ENCODE assay signal across 2 cellular contexts in the genomic region with DNA sequence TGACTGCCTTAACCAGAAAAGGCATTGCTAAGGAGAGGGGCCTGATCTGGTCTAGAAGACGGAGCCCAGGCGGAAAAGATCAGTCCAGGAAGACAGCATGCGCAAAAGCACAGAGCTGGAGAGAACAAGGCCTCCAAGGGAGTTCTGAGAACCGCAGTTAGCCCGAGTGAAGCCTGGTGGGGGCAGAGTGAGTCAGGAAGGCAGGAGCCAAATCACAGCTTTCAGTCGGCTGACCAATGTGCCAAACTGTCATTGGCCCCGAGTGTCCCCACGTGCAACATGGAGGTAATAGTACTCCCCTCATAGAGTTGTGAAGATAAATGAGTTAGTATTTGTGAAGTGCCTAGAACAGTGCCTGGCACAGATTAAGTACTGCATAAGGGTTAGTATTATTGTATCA.
TF ChIP-seq lines count a peak whose summit lies in the region.

No MANE protein-coding gene starts in this region.

TF ChIP-seq in GM23338, 12 proteins besides CTCF, POLR2A, EP300 and RAD21 (continued from another document):
- TF ChIP-seq ZNF462 (CRISPR knock-in tag; IDR thresholded peaks at IDR 0.05) (no peak), JUNB (IDR thresholded peaks at IDR 0.05; ENCODE audit: unreplicated experiment) (no peak), REST (IDR thresholded peaks at IDR 0.05; ENCODE audit: unreplicated experiment) (no peak), STAT1 (IDR thresholded peaks at IDR 0.05; ENCODE audit: unreplicated experiment) (no peak), POLR2AphosphoS5 (IDR thresholded peaks at IDR 0.05; ENCODE audit: low read depth) (no peak), ZNF331 (CRISPR knock-in tag; IDR thresholded peaks at IDR 0.05; ENCODE audit: low read depth) (no peak), CREB1 (CRISPR knock-in tag; IDR thresholded peaks at IDR 0.05; ENCODE audit: low read depth) (no peak), NANOG (IDR thresholded peaks at IDR 0.05; ENCODE audit: borderline replicate concordance) (no peak)
- TF ChIP-seq, protein P1, sequence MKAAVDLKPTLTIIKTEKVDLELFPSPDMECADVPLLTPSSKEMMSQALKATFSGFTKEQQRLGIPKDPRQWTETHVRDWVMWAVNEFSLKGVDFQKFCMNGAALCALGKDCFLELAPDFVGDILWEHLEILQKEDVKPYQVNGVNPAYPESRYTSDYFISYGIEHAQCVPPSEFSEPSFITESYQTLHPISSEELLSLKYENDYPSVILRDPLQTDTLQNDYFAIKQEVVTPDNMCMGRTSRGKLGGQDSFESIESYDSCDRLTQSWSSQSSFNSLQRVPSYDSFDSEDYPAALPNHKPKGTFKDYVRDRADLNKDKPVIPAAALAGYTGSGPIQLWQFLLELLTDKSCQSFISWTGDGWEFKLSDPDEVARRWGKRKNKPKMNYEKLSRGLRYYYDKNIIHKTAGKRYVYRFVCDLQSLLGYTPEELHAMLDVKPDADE (IDR thresholded peaks at IDR 0.05), result no peak

TF ChIP-seq in K562, 482 proteins besides CTCF, POLR2A, EP300 and RAD21 (continued from another document):
- TF ChIP-seq TRIM25 (IDR thresholded peaks at IDR 0.05; ENCODE audit: borderline replicate concordance) (no peak), FOXA1 (IDR thresholded peaks at IDR 0.05; ENCODE audit: borderline replicate concordance) (no peak), CREBBP (IDR thresholded peaks at IDR 0.05; ENCODE audit: low read depth, low read length) (no peak), TEAD2 (tag; IDR thresholded peaks at IDR 0.05) (no peak), ZNF589 (CRISPR knock-in tag; IDR thresholded peaks at IDR 0.05; ENCODE audit: low read depth) (no peak), SLC30A9 (CRISPR knock-in tag; IDR thresholded peaks at IDR 0.05) (no peak), CHD2 (IDR thresholded peaks at IDR 0.05; ENCODE audit: low read depth, low read length) (no peak), TBP (optimal IDR thresholded peaks at IDR 0.05; ENCODE audit: low read depth, low read length) (no peak), MXD1 (CRISPR knock-in tag; IDR thresholded peaks at IDR 0.05; ENCODE audit: borderline replicate concordance, poor library complexity, severe bottlenecking) (no peak), ZNF395 (CRISPR knock-in tag; IDR thresholded peaks at IDR 0.05) (no peak), ZFX (CRISPR knock-in tag; IDR thresholded peaks at IDR 0.05) (no peak), ETV1 (tag; conservative IDR thresholded peaks at IDR 0.05; ENCODE audit: low read depth) (no peak)
- TF ChIP-seq, protein P2, sequence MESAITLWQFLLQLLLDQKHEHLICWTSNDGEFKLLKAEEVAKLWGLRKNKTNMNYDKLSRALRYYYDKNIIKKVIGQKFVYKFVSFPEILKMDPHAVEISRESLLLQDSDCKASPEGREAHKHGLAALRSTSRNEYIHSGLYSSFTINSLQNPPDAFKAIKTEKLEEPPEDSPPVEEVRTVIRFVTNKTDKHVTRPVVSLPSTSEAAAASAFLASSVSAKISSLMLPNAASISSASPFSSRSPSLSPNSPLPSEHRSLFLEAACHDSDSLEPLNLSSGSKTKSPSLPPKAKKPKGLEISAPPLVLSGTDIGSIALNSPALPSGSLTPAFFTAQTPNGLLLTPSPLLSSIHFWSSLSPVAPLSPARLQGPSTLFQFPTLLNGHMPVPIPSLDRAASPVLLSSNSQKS (CRISPR knock-in tag; IDR thresholded peaks at IDR 0.05), result no peak
TF ChIP-seq in K562: peak in this region for 0.
